1 cellular context compared by ENCODE assay signal in genomic region chr4:159224412-159224811, GRCh38.
TF ChIP-seq lines count a peak whose summit lies in the region.

No MANE protein-coding gene starts in this region.

TF ChIP-seq in GM23338, 12 proteins besides CTCF, POLR2A, EP300 and RAD21 (continued from another document):
- TF ChIP-seq ZNF462 (CRISPR knock-in tag; IDR thresholded peaks at IDR 0.05) (no peak), JUNB (IDR thresholded peaks at IDR 0.05; ENCODE audit: unreplicated experiment) (no peak)
TF ChIP-seq in GM23338: peak in this region for 0.
